Comparison of ENCODE assay signal across 13 cellular contexts in the genomic region with DNA sequence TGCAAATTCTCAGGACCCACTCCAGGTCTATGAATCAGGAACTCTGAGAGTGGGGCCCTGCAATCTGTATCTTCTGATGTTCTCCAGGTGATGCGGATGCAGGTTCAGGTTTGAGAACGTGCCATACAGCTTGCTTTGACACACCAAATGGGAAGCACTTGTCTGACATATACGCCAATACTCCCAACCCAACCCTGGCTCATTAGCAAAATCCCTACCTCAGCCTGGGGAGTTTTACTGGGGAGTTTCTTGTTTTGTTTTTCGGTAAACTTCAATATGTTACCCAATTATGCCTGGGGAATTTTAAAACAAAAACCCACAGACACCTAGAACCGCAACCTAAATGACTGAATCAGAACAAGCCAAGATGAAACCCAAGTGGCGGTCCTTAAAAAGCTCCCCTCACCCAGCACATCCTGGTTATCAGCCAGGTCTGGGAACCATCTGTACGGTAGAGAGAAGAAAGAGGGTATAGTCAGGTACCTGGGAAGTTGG. TPM values are rescaled to one million over a fixed set of nuclear protein-coding genes. Genes with fewer than 3 reads are reported as not detected.
DNase-seq lines count a peak whose midpoint lies in the region; ATAC-seq lines count a peak whose summit lies in the region.
"Had no signal": no experiment of that assay in that cellular context is flagged by ENCODE, and none has a peak within 500 bp of the region (broad histone marks: within the 10 kb centered on the region; RNA-seq: fewer than 3 reads in every experiment).

No MANE protein-coding gene starts in this region.

- in situ Hi-C loops in G401 (cut with HindIII; ENCODE audit: low sequenced_read_pairs), result no loop called here

- no peaks in the 10 kb centered on the region for H3K9me3 Mint-ChIP-seq in memory B cell

- no peak for DNase-seq in memory B cell (ENCODE audit: low spot score in 2 of 2)
- DNase-seq in activated effector memory CD4-positive, alpha-beta T cell treated with anti-CD3 and anti-CD28 coated beads, Interleukin-2, amount 50 U/mL, for 16 hours, result no peak
- no peak for DNase-seq in G401 (ENCODE audit: low spot score)
- DNase-seq in NCI-H2196 treated with DMSO at 0.1 percent for 48 hours (lab: John Stamatoyannopoulos, UW; ENCODE audit: unreplicated experiment), result no peak
- no peak for DNase-seq in mucosa of gallbladder (ENCODE audit: low spot score)
- DNase-seq: COR-L47, mucosa of descending colon, NCI-H187, PC-9, transverse colon had no signal

- peaks cover 15% of the 10 kb centered on the region for H3K36me3 Mint-ChIP-seq in memory B cell

- peak; percentile 70 for ATAC-seq in GM18868 (IDR thresholded peaks at IDR 0.05; ENCODE audit: unreplicated experiment)
- ATAC-seq in GM21528 (IDR thresholded peaks at IDR 0.05; ENCODE audit: low FRiP score, unreplicated experiment), result peak; percentile 54
- peak; percentile 46 for ATAC-seq in HG03095 (IDR thresholded peaks at IDR 0.05; ENCODE audit: unreplicated experiment)
- no peak for ATAC-seq in memory B cell (ENCODE audit: low read depth)
- ATAC-seq: mucosa of descending colon had no signal

- no peak overlapping the region for H3K4me3 Mint-ChIP-seq in memory B cell

- H3K27ac Mint-ChIP-seq in memory B cell, result peak overlapping the region; percentile 35

- H3K27me3 Mint-ChIP-seq in memory B cell, result no peaks in the 10 kb centered on the region

- peaks cover 12% of the 10 kb centered on the region for H3K4me1 Mint-ChIP-seq in memory B cell

RNA-seq across cellular contexts. Expression of a gene that starts 41.2 kb away (rescaled TPM):
- 4.1 and 12.9 TPM in 2 replicates for total RNA-seq in G401 (2014; rRNA removed; shearing (Covaris generic))
- 39.8 TPM for total RNA-seq in mucosa of gallbladder
